ENCODE assay signal across 1 cellular context in genomic region chr7:150322114-150322832, GRCh38.
A peak's percentile ranks its signal among the peaks of the same experiment; 100 is the strongest.
TF ChIP-seq lines count a peak whose summit lies in the region.

No MANE protein-coding gene starts in this region.

TF ChIP-seq in K562, 482 proteins besides CTCF, POLR2A, EP300 and RAD21 (continued from another document and continues in another):
- peak; percentile 11; the same call in 1 of the 2 replicates for TF ChIP-seq ZNF316 (IDR thresholded peaks at IDR 0.05)
- TF ChIP-seq ZNF589 (CRISPR knock-in tag; IDR thresholded peaks at IDR 0.05; ENCODE audit: low read depth) = 0 out of 2 replicates have a peak, but pooled peaks have one; percentile 46
- no peak for TF ChIP-seq SRSF7 (optimal IDR thresholded peaks at IDR 0.05; ENCODE audit: low read depth, low read length)
- TF ChIP-seq KDM2B (CRISPR knock-in tag; IDR thresholded peaks at IDR 0.05) = peak; percentile 42; the same call in 1 of the 2 replicates
- TF ChIP-seq, protein P1, sequence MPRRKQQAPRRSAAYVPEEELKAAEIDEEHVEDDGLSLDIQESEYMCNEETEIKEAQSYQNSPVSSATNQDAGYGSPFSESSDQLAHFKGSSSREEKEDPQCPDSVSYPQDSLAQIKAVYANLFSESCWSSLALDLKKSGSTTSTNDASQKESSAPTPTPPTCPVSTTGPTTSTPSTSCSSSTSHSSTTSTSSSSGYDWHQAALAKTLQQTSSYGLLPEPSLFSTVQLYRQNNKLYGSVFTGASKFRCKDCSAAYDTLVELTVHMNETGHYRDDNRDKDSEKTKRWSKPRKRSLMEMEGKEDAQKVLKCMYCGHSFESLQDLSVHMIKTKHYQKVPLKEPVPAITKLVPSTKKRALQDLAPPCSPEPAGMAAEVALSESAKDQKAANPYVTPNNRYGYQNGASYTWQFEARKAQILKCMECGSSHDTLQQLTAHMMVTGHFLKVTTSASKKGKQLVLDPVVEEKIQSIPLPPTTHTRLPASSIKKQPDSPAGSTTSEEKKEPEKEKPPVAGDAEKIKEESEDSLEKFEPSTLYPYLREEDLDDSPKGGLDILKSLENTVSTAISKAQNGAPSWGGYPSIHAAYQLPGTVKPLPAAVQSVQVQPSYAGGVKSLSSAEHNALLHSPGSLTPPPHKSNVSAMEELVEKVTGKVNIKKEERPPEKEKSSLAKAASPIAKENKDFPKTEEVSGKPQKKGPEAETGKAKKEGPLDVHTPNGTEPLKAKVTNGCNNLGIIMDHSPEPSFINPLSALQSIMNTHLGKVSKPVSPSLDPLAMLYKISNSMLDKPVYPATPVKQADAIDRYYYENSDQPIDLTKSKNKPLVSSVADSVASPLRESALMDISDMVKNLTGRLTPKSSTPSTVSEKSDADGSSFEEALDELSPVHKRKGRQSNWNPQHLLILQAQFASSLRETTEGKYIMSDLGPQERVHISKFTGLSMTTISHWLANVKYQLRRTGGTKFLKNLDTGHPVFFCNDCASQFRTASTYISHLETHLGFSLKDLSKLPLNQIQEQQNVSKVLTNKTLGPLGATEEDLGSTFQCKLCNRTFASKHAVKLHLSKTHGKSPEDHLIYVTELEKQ (CRISPR knock-in tag; IDR thresholded peaks at IDR 0.05) = peak; percentile 83
- TF ChIP-seq MTA1 (IDR thresholded peaks at IDR 0.05; ENCODE audit: borderline replicate concordance) = no peak
- 0 out of 2 replicates have a peak, but pooled peaks have one; percentile 18 for TF ChIP-seq CEBPB (tag; IDR thresholded peaks at IDR 0.05)
- peak; percentile 94 for TF ChIP-seq ZNF165 (CRISPR knock-in tag; IDR thresholded peaks at IDR 0.05; ENCODE audit: borderline replicate concordance)
- TF ChIP-seq ZBTB34 (CRISPR knock-in tag; IDR thresholded peaks at IDR 0.05) = peak; percentile 79; the same call in 1 of the 2 replicates
- no peak for TF ChIP-seq NCOA2 (IDR thresholded peaks at IDR 0.05; ENCODE audit: partially characterized antibody in 2 of 2)
- no peak for TF ChIP-seq FIP1L1 (IDR thresholded peaks at IDR 0.05; ENCODE audit: low read depth, low read length, poor library complexity, severe bottlenecking)
- peak; percentile 8; the same call in 1 of the 2 replicates for TF ChIP-seq ATF7 (IDR thresholded peaks at IDR 0.05)
- no peak for TF ChIP-seq SAP30 (IDR thresholded peaks at IDR 0.05; ENCODE audit: borderline replicate concordance, insufficient read depth, low read depth, low read length, poor library complexity, severe bottlenecking)
- TF ChIP-seq E2F6 (IDR thresholded peaks at IDR 0.05; ENCODE audit: borderline replicate concordance in 1 of 2, extremely low read depth in 1 of 2, insufficient read depth in 1 of 2, insufficient read length in 1 of 2, low read depth in 1 of 2, low read length in 1 of 2, poor library complexity in 1 of 2, severe bottlenecking in 1 of 2) = no peak
- TF ChIP-seq SP2 (IDR thresholded peaks at IDR 0.05; ENCODE audit: extremely low read depth, low read depth, low read length, poor library complexity, severe bottlenecking) = no peak
- TF ChIP-seq EWSR1 (IDR thresholded peaks at IDR 0.05; ENCODE audit: borderline replicate concordance, low read depth, partially characterized antibody) = no peak
- no peak for TF ChIP-seq EP400 (IDR thresholded peaks at IDR 0.05)
- TF ChIP-seq CEBPG (CRISPR knock-in tag; IDR thresholded peaks at IDR 0.05) = no peak; the same call in 1 of the 2 replicates
- TF ChIP-seq CEBPG (tag; conservative IDR thresholded peaks at IDR 0.05 in 1 of 2, IDR thresholded peaks at IDR 0.05 in 1 of 2) = 0 out of 4 replicates have a peak, but pooled peaks of 1 of the 2 experiments have one; percentile 6
- no peak for TF ChIP-seq CBX2 (IDR thresholded peaks at IDR 0.05; ENCODE audit: insufficient read depth, low read length, poor library complexity, severe bottlenecking)
- TF ChIP-seq ZNF584 (CRISPR knock-in tag; IDR thresholded peaks at IDR 0.05; ENCODE audit: low read depth) = peak; percentile 17; the same call in 1 of the 2 replicates
- peak; percentile 12 to 42; a peak in 1 of 4 replicates for TF ChIP-seq MLLT1 (IDR thresholded peaks at IDR 0.05)
- TF ChIP-seq, protein P2, sequence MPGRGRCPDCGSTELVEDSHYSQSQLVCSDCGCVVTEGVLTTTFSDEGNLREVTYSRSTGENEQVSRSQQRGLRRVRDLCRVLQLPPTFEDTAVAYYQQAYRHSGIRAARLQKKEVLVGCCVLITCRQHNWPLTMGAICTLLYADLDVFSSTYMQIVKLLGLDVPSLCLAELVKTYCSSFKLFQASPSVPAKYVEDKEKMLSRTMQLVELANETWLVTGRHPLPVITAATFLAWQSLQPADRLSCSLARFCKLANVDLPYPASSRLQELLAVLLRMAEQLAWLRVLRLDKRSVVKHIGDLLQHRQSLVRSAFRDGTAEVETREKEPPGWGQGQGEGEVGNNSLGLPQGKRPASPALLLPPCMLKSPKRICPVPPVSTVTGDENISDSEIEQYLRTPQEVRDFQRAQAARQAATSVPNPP (IDR thresholded peaks at IDR 0.05; ENCODE audit: borderline replicate concordance, insufficient read depth, insufficient read length) = no peak
- no peak for TF ChIP-seq ZBTB7A (IDR thresholded peaks at IDR 0.05; ENCODE audit: borderline replicate concordance, control insufficient read depth, low read depth, low read length)
- TF ChIP-seq, protein P3, sequence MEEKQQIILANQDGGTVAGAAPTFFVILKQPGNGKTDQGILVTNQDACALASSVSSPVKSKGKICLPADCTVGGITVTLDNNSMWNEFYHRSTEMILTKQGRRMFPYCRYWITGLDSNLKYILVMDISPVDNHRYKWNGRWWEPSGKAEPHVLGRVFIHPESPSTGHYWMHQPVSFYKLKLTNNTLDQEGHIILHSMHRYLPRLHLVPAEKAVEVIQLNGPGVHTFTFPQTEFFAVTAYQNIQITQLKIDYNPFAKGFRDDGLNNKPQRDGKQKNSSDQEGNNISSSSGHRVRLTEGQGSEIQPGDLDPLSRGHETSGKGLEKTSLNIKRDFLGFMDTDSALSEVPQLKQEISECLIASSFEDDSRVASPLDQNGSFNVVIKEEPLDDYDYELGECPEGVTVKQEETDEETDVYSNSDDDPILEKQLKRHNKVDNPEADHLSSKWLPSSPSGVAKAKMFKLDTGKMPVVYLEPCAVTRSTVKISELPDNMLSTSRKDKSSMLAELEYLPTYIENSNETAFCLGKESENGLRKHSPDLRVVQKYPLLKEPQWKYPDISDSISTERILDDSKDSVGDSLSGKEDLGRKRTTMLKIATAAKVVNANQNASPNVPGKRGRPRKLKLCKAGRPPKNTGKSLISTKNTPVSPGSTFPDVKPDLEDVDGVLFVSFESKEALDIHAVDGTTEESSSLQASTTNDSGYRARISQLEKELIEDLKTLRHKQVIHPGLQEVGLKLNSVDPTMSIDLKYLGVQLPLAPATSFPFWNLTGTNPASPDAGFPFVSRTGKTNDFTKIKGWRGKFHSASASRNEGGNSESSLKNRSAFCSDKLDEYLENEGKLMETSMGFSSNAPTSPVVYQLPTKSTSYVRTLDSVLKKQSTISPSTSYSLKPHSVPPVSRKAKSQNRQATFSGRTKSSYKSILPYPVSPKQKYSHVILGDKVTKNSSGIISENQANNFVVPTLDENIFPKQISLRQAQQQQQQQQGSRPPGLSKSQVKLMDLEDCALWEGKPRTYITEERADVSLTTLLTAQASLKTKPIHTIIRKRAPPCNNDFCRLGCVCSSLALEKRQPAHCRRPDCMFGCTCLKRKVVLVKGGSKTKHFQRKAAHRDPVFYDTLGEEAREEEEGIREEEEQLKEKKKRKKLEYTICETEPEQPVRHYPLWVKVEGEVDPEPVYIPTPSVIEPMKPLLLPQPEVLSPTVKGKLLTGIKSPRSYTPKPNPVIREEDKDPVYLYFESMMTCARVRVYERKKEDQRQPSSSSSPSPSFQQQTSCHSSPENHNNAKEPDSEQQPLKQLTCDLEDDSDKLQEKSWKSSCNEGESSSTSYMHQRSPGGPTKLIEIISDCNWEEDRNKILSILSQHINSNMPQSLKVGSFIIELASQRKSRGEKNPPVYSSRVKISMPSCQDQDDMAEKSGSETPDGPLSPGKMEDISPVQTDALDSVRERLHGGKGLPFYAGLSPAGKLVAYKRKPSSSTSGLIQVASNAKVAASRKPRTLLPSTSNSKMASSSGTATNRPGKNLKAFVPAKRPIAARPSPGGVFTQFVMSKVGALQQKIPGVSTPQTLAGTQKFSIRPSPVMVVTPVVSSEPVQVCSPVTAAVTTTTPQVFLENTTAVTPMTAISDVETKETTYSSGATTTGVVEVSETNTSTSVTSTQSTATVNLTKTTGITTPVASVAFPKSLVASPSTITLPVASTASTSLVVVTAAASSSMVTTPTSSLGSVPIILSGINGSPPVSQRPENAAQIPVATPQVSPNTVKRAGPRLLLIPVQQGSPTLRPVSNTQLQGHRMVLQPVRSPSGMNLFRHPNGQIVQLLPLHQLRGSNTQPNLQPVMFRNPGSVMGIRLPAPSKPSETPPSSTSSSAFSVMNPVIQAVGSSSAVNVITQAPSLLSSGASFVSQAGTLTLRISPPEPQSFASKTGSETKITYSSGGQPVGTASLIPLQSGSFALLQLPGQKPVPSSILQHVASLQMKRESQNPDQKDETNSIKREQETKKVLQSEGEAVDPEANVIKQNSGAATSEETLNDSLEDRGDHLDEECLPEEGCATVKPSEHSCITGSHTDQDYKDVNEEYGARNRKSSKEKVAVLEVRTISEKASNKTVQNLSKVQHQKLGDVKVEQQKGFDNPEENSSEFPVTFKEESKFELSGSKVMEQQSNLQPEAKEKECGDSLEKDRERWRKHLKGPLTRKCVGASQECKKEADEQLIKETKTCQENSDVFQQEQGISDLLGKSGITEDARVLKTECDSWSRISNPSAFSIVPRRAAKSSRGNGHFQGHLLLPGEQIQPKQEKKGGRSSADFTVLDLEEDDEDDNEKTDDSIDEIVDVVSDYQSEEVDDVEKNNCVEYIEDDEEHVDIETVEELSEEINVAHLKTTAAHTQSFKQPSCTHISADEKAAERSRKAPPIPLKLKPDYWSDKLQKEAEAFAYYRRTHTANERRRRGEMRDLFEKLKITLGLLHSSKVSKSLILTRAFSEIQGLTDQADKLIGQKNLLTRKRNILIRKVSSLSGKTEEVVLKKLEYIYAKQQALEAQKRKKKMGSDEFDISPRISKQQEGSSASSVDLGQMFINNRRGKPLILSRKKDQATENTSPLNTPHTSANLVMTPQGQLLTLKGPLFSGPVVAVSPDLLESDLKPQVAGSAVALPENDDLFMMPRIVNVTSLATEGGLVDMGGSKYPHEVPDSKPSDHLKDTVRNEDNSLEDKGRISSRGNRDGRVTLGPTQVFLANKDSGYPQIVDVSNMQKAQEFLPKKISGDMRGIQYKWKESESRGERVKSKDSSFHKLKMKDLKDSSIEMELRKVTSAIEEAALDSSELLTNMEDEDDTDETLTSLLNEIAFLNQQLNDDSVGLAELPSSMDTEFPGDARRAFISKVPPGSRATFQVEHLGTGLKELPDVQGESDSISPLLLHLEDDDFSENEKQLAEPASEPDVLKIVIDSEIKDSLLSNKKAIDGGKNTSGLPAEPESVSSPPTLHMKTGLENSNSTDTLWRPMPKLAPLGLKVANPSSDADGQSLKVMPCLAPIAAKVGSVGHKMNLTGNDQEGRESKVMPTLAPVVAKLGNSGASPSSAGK (IDR thresholded peaks at IDR 0.05) = no peak
- no peak for TF ChIP-seq PHF8 (IDR thresholded peaks at IDR 0.05; ENCODE audit: borderline replicate concordance, low read length)
- no peak for TF ChIP-seq SPI1 (IDR thresholded peaks at IDR 0.05; ENCODE audit: borderline replicate concordance, low read depth, low read length)
- no peak for TF ChIP-seq MYNN (IDR thresholded peaks at IDR 0.05)
- no peak for TF ChIP-seq MYNN (CRISPR knock-in tag; IDR thresholded peaks at IDR 0.05)
- no peak for TF ChIP-seq ZNF408 (CRISPR knock-in tag; IDR thresholded peaks at IDR 0.05; ENCODE audit: low read depth)
- no peak for TF ChIP-seq ELF4 (CRISPR knock-in tag; IDR thresholded peaks at IDR 0.05)
- TF ChIP-seq, protein P4, sequence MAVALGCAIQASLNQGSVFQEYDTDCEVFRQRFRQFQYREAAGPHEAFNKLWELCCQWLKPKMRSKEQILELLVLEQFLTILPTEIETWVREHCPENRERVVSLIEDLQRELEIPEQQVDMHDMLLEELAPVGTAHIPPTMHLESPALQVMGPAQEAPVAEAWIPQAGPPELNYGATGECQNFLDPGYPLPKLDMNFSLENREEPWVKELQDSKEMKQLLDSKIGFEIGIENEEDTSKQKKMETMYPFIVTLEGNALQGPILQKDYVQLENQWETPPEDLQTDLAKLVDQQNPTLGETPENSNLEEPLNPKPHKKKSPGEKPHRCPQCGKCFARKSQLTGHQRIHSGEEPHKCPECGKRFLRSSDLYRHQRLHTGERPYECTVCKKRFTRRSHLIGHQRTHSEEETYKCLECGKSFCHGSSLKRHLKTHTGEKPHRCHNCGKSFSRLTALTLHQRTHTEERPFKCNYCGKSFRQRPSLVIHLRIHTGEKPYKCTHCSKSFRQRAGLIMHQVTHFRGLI (CRISPR knock-in tag; IDR thresholded peaks at IDR 0.05) = peak; percentile 85
